Comparison of ENCODE assay signal across 21 cellular contexts in the genomic region with DNA sequence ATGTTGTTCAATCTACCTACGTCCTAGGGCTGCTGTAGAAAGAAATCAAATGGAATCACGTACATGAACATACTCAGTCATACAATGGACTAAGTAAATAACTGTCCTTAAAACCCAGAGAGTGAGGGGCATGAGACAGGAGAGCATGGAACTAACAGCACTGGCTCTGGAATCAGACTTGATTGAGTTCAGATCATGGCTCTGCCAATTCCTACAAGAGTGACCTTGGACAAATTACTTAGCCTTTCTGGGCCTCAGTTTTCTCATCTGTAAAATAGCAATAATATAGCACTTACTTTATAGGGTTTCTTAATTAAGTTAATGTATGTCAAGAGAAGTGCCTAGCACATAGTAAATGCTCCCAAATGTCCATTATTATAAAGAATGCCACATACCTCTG.
DNase-seq lines count a peak whose midpoint lies in the region; ATAC-seq, FAIRE-seq and TF ChIP-seq lines count a peak whose summit lies in the region.
"Had no signal": no experiment of that assay in that cellular context is flagged by ENCODE, and none has a peak within 500 bp of the region (broad histone marks: within the 10 kb centered on the region; RNA-seq: fewer than 3 reads in every experiment).

No MANE protein-coding gene starts in this region.

- no peak for DNase-seq in HepG2 (ENCODE audit: low spot score)
- DNase-seq in right lobe of liver, result no peak
- no peak for DNase-seq in K562 (ENCODE audit: extremely low read depth in 1 of 4, low spot score in 3 of 4)
- DNase-seq in gastrocnemius medialis, result no peak
- DNase-seq in cerebellar nuclear complex (lab: John Stamatoyannopoulos, UW), result no peak
- no peak for DNase-seq in NCI-H446 treated with DMSO at 0.1 percent for 48 hours (lab: John Stamatoyannopoulos, UW)
- DNase-seq: AML-193; Caco-2; Calu3; CD4-positive, alpha-beta T cell; CD8-positive, alpha-beta T cell; DMS79 treated with DMSO at 0.1 percent for 48 hours had no signal

- H3K36me3 ChIP-seq in HepG2 (replicated peaks in 1 of 2; ENCODE audit: control insufficient read depth in 1 of 2, insufficient read depth in 2 of 2, low read length in 2 of 2) (no peaks in the 10 kb centered on the region), right lobe of liver (no peaks in the 10 kb centered on the region), K562 (ENCODE audit: control insufficient read depth, insufficient read depth, low read length) (no peaks in the 10 kb centered on the region), gastrocnemius medialis (no peaks in the 10 kb centered on the region)

- BruUV-seq in HepG2 (replicated peaks; lab: Mats Ljungman, UMichigan) (no TSS peak), K562 (replicated peaks; lab: Mats Ljungman, UMichigan) (no TSS peak)

- TF ChIP-seq CTCF in HepG2 (CRISPR knock-in tag; IDR thresholded peaks at IDR 0.05) (no peak), right lobe of liver (IDR thresholded peaks at IDR 0.05) (no peak), K562 (IDR thresholded peaks at IDR 0.05 in 2 of 3, conservative IDR thresholded peaks at IDR 0.05 in 1 of 3; ENCODE audit: insufficient read depth in 2 of 3, low read depth in 1 of 3, low read length in 3 of 3) (no peak), gastrocnemius medialis (IDR thresholded peaks at IDR 0.05 in 4 of 5, conservative IDR thresholded peaks at IDR 0.05 in 1 of 5) (no peak)

- H3K27me3 ChIP-seq in HepG2 (ENCODE audit: control insufficient read depth in 1 of 2, insufficient read depth in 2 of 2, low read length in 2 of 2) (no peaks in the 10 kb centered on the region), right lobe of liver (no peaks in the 10 kb centered on the region), K562 (ENCODE audit: control insufficient read depth in 2 of 2, insufficient read depth in 2 of 2, low read length in 2 of 2) (0 out of 5 replicates have a peak, but pooled peaks cover 0 to 6% of the 10 kb centered on the region in 2 experiments), gastrocnemius medialis (no peaks in the 10 kb centered on the region)

- CTCF ChIA-PET in HepG2 (lab: Yijun Ruan, JAX; ENCODE audit: low intra/inter-chr PET ratio, low total read pairs) (no interaction called here), K562 (lab: Yijun Ruan, JAX; ENCODE audit: low intra/inter-chr PET ratio) (no interaction called here)

- no peak for TF ChIP-seq RAD21 in HepG2 (CRISPR knock-in tag; IDR thresholded peaks at IDR 0.05)
- TF ChIP-seq RAD21 in K562 (CRISPR knock-in tag; conservative IDR thresholded peaks at IDR 0.05 in 1 of 2, IDR thresholded peaks at IDR 0.05 in 1 of 2), result no peak

- intact Hi-C loops in HepG2 (cut with micrococcal nuclease; ENCODE audit: unreplicated experiment), result no loop called here
- intact Hi-C loops in right lobe of liver (cut with DNase I), result no loop called here
- intact Hi-C loops in K562 (cut with micrococcal nuclease), result no loop called here
- intact Hi-C loops in gastrocnemius medialis (cut with DNase I; ENCODE audit: low total_unique reads), result loop anchor here (2.0 to 5.0 kb wide), 2 partner anchors 19 to 106 kb away; a partner anchor contains a TSS

- H3K79me2 ChIP-seq in HepG2 (ENCODE audit: insufficient read depth, low read length) (no peaks in the 10 kb centered on the region), K562 (ENCODE audit: control insufficient read depth, insufficient read depth, low read length) (no peaks in the 10 kb centered on the region)

- ATAC-seq in HepG2, result no peak
- ATAC-seq in right lobe of liver, result no peak
- no peak for ATAC-seq in K562
- ATAC-seq in gastrocnemius medialis, result no peak
- no peak for ATAC-seq in HG03196 (IDR thresholded peaks at IDR 0.05; ENCODE audit: unreplicated experiment)
- ATAC-seq: A549; CD8-positive, alpha-beta T cell; GM12878 had no signal

- H3K27ac ChIP-seq in HepG2 (ENCODE audit: extremely low read length, insufficient read depth, low read length) (no peak overlapping the region), right lobe of liver (no peak overlapping the region), K562 (ENCODE audit: extremely low read depth, low read depth, low read length) (no peak overlapping the region), gastrocnemius medialis (peak overlapping the region; percentile 78 to 93 (median 86))
- H3K27ac ChIP-seq: 22Rv1, A549, C4-2B had no signal

- POLR2A ChIA-PET in HepG2 (lab: Yijun Ruan, JAX), result interaction anchor here (1.4 to 2.2 kb wide), 3 partner anchors 26 to 255 kb away, joined by 5 to 11 read pairs (median 10); a partner anchor contains a TSS
- POLR2A ChIA-PET in K562 (lab: Yijun Ruan, JAX), result interaction anchor here (1.2 to 1.6 kb wide), 3 partner anchors 9 to 17 kb away, joined by 3 to 5 read pairs (median 3); no protein-coding TSS in a partner anchor

- FAIRE-seq in HepG2 (lab: Jason Lieb, UNC) (no peak), K562 (lab: Jason Lieb, UNC) (no peak)
- FAIRE-seq: A549, D721Med, G401.6, GM12878, GM12892, GM18507 had no signal

- H4K20me1 ChIP-seq in HepG2 (ENCODE audit: insufficient read depth, low read length) (no peaks in the 10 kb centered on the region), K562 (replicated peaks; ENCODE audit: control insufficient read depth, insufficient read depth, low read length) (no peaks in the 10 kb centered on the region)

- H3K9ac ChIP-seq in HepG2 (ENCODE audit: insufficient read depth, low read depth, low read length) (no peak overlapping the region), K562 (ENCODE audit: insufficient read depth in 1 of 2, low read depth in 2 of 2, low read length in 2 of 2) (no peak overlapping the region)

- H3K9me3 ChIP-seq in HepG2 (ENCODE audit: low read length) (no peaks in the 10 kb centered on the region), right lobe of liver (no peaks in the 10 kb centered on the region), K562 (replicated peaks; ENCODE audit: control insufficient read depth, insufficient read depth, low read depth, low read length) (no peaks in the 10 kb centered on the region), gastrocnemius medialis (no peaks in the 10 kb centered on the region)
- H3K9me3 ChIP-seq: A549, Caco-2 had no signal

- H3K4me2 ChIP-seq in HepG2 (ENCODE audit: low read depth, low read length), result peak overlapping the region; percentile 78; the same call in 1 of the 2 replicates
- no peak overlapping the region for H3K4me2 ChIP-seq in K562 (ENCODE audit: insufficient read depth, low read length)
- H3K4me2 ChIP-seq: A549 had no signal

- peaks cover 63% of the 10 kb centered on the region for H3K4me1 ChIP-seq in HepG2 (ENCODE audit: insufficient read depth, low read length)
- H3K4me1 ChIP-seq in right lobe of liver, result peaks cover 0 to 28% (median 12%) of the 10 kb centered on the region in 4 donors
- no peaks in the 10 kb centered on the region; a peak in 1 of 5 replicates for H3K4me1 ChIP-seq in K562 (replicated peaks in 1 of 2; ENCODE audit: control insufficient read depth in 2 of 2, insufficient read depth in 2 of 2, low read length in 2 of 2)
- peaks cover 54 to 69% of the 10 kb centered on the region in 2 donors for H3K4me1 ChIP-seq in gastrocnemius medialis

- H2AFZ ChIP-seq in HepG2 (ENCODE audit: low read length), result no peak overlapping the region
- H2AFZ ChIP-seq in K562 (ENCODE audit: low read depth, low read length), result no peak overlapping the region

- no peak overlapping the region for H3K4me3 ChIP-seq in HepG2 (replicated peaks in 1 of 3; ENCODE audit: insufficient read depth in 1 of 3, low read depth in 2 of 3, low read length in 3 of 3)
- no peak overlapping the region for H3K4me3 ChIP-seq in right lobe of liver
- no peak overlapping the region for H3K4me3 ChIP-seq in K562
- no peak overlapping the region for H3K4me3 ChIP-seq in gastrocnemius medialis
- H3K4me3 ChIP-seq: A549, GM12878 had no signal

- TF ChIP-seq EP300 in HepG2 (IDR thresholded peaks at IDR 0.05; ENCODE audit: low read depth in 2 of 2, low read length in 2 of 2) (no peak), HepG2 (CRISPR knock-in tag; IDR thresholded peaks at IDR 0.05; ENCODE audit: borderline replicate concordance) (no peak), K562 (IDR thresholded peaks at IDR 0.05; ENCODE audit: low read length) (no peak)

- TF ChIP-seq POLR2A in HepG2 (IDR thresholded peaks at IDR 0.05; ENCODE audit: insufficient read depth in 1 of 2, low read depth in 2 of 2, low read length in 2 of 2) (no peak), right lobe of liver (IDR thresholded peaks at IDR 0.05) (no peak), K562 (conservative IDR thresholded peaks at IDR 0.05) (no peak), gastrocnemius medialis (IDR thresholded peaks at IDR 0.05) (no peak)

- WGBS in HepG2 (ENCODE audit: low lambda C conversion rate), result 92% methylated on average over 2 of the region's 2 CpGs
- 86% methylated on average over 1 of the region's 2 CpGs for WGBS in right lobe of liver (ENCODE audit: insufficient coverage, low coverage, low lambda C conversion rate, missing lambda C conversion rate)
- WGBS in K562 (ENCODE audit: insufficient coverage, low coverage, missing lambda C conversion rate), result 13% methylated on average over 2 of the region's 2 CpGs

- in situ Hi-C loops in HepG2 (cut with HindIII; ENCODE audit: extremely low pct_ligation_motif_present, low pct_unique_long_range_greater_than_20kb) (no loop called here), K562 (cut with MboI) (no loop called here), gastrocnemius medialis (cut with MboI; ENCODE audit: low sequenced_read_pairs in 4 of 4) (no loop called here)

- no peaks in the 10 kb centered on the region for H3K9me1 ChIP-seq in K562 (ENCODE audit: control insufficient read depth, insufficient read depth, low read length)

TF ChIP-seq in HepG2, 621 proteins besides CTCF, POLR2A, EP300 and RAD21 (continues in another document):
- no peak for TF ChIP-seq IRF2 (CRISPR knock-in tag; IDR thresholded peaks at IDR 0.05)
- TF ChIP-seq SRSF1 (optimal IDR thresholded peaks at IDR 0.05; ENCODE audit: low read depth, low read length), result no peak
- peak; percentile 65; the same call in 1 of the 2 replicates for TF ChIP-seq CHD4 (IDR thresholded peaks at IDR 0.05; ENCODE audit: borderline replicate concordance, low read length)
- no peak for TF ChIP-seq ZKSCAN1 (IDR thresholded peaks at IDR 0.05; ENCODE audit: low read length)
- no peak for TF ChIP-seq SAFB2 (CRISPR knock-in tag; IDR thresholded peaks at IDR 0.05; ENCODE audit: borderline replicate concordance, low read depth)
- TF ChIP-seq FOSL1 (CRISPR knock-in tag; IDR thresholded peaks at IDR 0.05; ENCODE audit: borderline replicate concordance), result no peak
- no peak for TF ChIP-seq CBFB (CRISPR knock-in tag; IDR thresholded peaks at IDR 0.05)

TF ChIP-seq in K562, 482 proteins besides CTCF, POLR2A, EP300 and RAD21:
- TF ChIP-seq RBM25 (IDR thresholded peaks at IDR 0.05; ENCODE audit: low read depth, low read length, severe bottlenecking) (peak; percentile 45), CEBPG (CRISPR knock-in tag; IDR thresholded peaks at IDR 0.05) (no peak), CEBPG (tag; conservative IDR thresholded peaks at IDR 0.05 in 1 of 2, IDR thresholded peaks at IDR 0.05 in 1 of 2) (no peak)

Comparison
In these comparisons a context has a peak if more than half of its experiments do, and no peak if none do; other contexts are left out.
1. H3K27ac ChIP-seq: peak in gastrocnemius medialis (4 of 4); none in HepG2 (single experiment), right lobe of liver (0 of 3) and K562 (single experiment).